ENCODE assay signal across 1 cellular context in genomic region chr1:63330331-63330916, GRCh38.
TF ChIP-seq lines count a peak whose summit lies in the region.

No MANE protein-coding gene starts in this region.

TF ChIP-seq in neural cell, 6 proteins besides CTCF, POLR2A, EP300 and RAD21:
- TF ChIP-seq EZH2 (IDR thresholded peaks at IDR 0.05; ENCODE audit: borderline replicate concordance, insufficient read depth, low read length, poor library complexity, severe bottlenecking), result peak; percentile 52
- TF ChIP-seq POLR2AphosphoS5 (IDR thresholded peaks at IDR 0.05), result no peak
- no peak for TF ChIP-seq REST (IDR thresholded peaks at IDR 0.05; ENCODE audit: borderline replicate concordance)
